Comparison of ENCODE assay signal across 19 cellular contexts in the genomic region with DNA sequence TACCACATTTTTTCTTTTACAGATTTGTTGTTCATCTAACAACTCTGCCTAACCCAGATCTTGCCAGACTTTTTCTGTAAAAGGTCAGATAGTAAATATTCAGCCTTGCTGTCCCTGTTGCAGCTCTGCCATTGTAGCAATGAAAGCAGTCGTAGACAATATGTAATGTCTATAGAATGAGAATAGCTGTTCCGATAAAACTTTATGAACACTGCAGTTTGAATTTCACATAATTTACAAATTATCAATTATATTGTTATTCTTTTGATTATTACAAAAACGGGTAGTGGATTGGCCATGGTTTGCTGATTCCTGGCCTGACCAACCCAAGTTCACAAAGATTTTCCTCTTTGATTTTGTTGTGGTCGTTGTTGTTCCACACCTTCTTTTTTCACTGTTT. TPM values are rescaled to one million over a fixed set of nuclear protein-coding genes. Genes with fewer than 3 reads are reported as not detected.
DNase-seq lines count a peak whose midpoint lies in the region; ATAC-seq and TF ChIP-seq lines count a peak whose summit lies in the region.
"Had no signal": no experiment of that assay in that cellular context is flagged by ENCODE, and none has a peak within 500 bp of the region (broad histone marks: within the 10 kb centered on the region; RNA-seq: fewer than 3 reads in every experiment).

No MANE protein-coding gene starts in this region.

- CTCF ChIA-PET in CD8-positive, alpha-beta T cell (lab: Charles Lee): no interaction called here
- CTCF ChIA-PET in naive thymus-derived CD4-positive, alpha-beta T cell (lab: Charles Lee): no interaction called here

- no peak for DNase-seq in CD8-positive, alpha-beta T cell
- no peak for DNase-seq in activated T-helper 2 cell treated with anti-CD3 and anti-CD28 coated beads, Interferon-gamma antibody, Interleukin-2, Interleukin-4, amounts not matched to agents 10 μg/mL and 5 μg/mL and 100 μg/mL, durations not matched to agents 14 hours and 24 hours and 36 hours (ENCODE audit: low spot score)
- no peak for DNase-seq in naive thymus-derived CD4-positive, alpha-beta T cell
- no peak for DNase-seq in NCI-H446 (lab: John Stamatoyannopoulos, UW)
- DNase-seq in stimulated activated naive CD4-positive, alpha-beta T cell (lab: John Stamatoyannopoulos, UW): no peak
- DNase-seq: activated naive CD4-positive, alpha-beta T cell treated with anti-CD3 and anti-CD28 coated beads for 36 hours; effector CD4-positive, alpha-beta T cell; hypothalamus; kidney glomerular epithelial cell; MM.1S; NCI-H2029; NCI-H510A; ovary; SIG-M5; stimulated activated CD4-positive, alpha-beta T cell treated with anti-CD3 and anti-CD28 coated beads, Interleukin-4, amount 100 ng/mL, for 24 hours; stimulated activated CD8-positive, alpha-beta memory T cell treated with anti-CD3 and anti-CD28 coated beads, Interleukin-4, amount 100 ng/mL, for 48 hours had no signal

- peaks cover 0 to 8% (median 0%) of the 10 kb centered on the region in 11 experiments; a peak in 2 of 22 replicates for H3K9me3 ChIP-seq in BLaER1 treated with 17β-estradiol and CSF1 and Interleukin-3, amounts not matched to agents 10 nM and 100 nM (replicated peaks in 1 of 11)
- no peaks in the 10 kb centered on the region for H3K9me3 ChIP-seq in CD8-positive, alpha-beta T cell (ENCODE audit: low read length)
- no peaks in the 10 kb centered on the region for H3K9me3 ChIP-seq in naive thymus-derived CD4-positive, alpha-beta T cell (ENCODE audit: control insufficient read depth in 2 of 3, low read length in 3 of 3)
- H3K9me3 ChIP-seq: ovary, tibial nerve had no signal

- peak overlapping the region; percentile 80 to 98 (median 90); a peak in 18 of 22 replicates for H3K4me2 ChIP-seq in BLaER1 treated with 17β-estradiol and CSF1 and Interleukin-3, amounts not matched to agents 10 nM and 100 nM

- TF ChIP-seq CTCF in CD8-positive, alpha-beta T cell (IDR thresholded peaks at IDR 0.05): no peak

- peaks cover 22 to 65% (median 28%) of the 10 kb centered on the region in 10 experiments for H3K4me1 ChIP-seq in BLaER1 treated with 17β-estradiol and CSF1 and Interleukin-3, amounts not matched to agents 10 nM and 100 nM
- H3K4me1 ChIP-seq in CD8-positive, alpha-beta T cell (ENCODE audit: insufficient read depth, low read length): peaks cover 37% of the 10 kb centered on the region
- peaks cover 9 to 19% of the 10 kb centered on the region in 2 donors for H3K4me1 ChIP-seq in naive thymus-derived CD4-positive, alpha-beta T cell (ENCODE audit: control insufficient read depth in 2 of 2, insufficient read depth in 2 of 2, low read length in 2 of 2)

- H3K27ac ChIP-seq in BLaER1 treated with 17β-estradiol and CSF1 and Interleukin-3, amounts not matched to agents 10 nM and 100 nM: no peak overlapping the region
- no peak overlapping the region for H3K27ac ChIP-seq in CD8-positive, alpha-beta T cell (ENCODE audit: low read depth, low read length)
- no peak overlapping the region for H3K27ac ChIP-seq in naive thymus-derived CD4-positive, alpha-beta T cell (ENCODE audit: low read depth, low read length)
- H3K27ac ChIP-seq: ovary, tibial nerve had no signal

- peak overlapping the region in 2 of 11 experiments; percentile 95 to 97; a peak in 2 of 22 replicates for H3K9ac ChIP-seq in BLaER1 treated with 17β-estradiol and CSF1 and Interleukin-3, amounts not matched to agents 10 nM and 100 nM

- peaks cover 0 to 6% (median 0%) of the 10 kb centered on the region in 11 experiments; a peak in 2 of 22 replicates for H3K27me3 ChIP-seq in BLaER1 treated with 17β-estradiol and CSF1 and Interleukin-3, amounts not matched to agents 10 nM and 100 nM
- H3K27me3 ChIP-seq in CD8-positive, alpha-beta T cell (ENCODE audit: insufficient read depth, low read length): no peaks in the 10 kb centered on the region
- H3K27me3 ChIP-seq in naive thymus-derived CD4-positive, alpha-beta T cell (ENCODE audit: control insufficient read depth in 2 of 2, insufficient read depth in 2 of 2, low read length in 2 of 2): no peaks in the 10 kb centered on the region
- H3K27me3 ChIP-seq: ovary, tibial nerve had no signal

- H3K36me3 ChIP-seq in BLaER1 treated with 17β-estradiol and CSF1 and Interleukin-3, amounts not matched to agents 10 nM and 100 nM: peaks cover 0 to 14% (median 11%) of the 10 kb centered on the region in 11 experiments; a peak in 10 of 22 replicates
- no peaks in the 10 kb centered on the region for H3K36me3 ChIP-seq in CD8-positive, alpha-beta T cell (ENCODE audit: insufficient read depth, low read length)
- H3K36me3 ChIP-seq in naive thymus-derived CD4-positive, alpha-beta T cell (ENCODE audit: control insufficient read depth in 2 of 3, insufficient read depth in 3 of 3, low read length in 3 of 3): no peaks in the 10 kb centered on the region
- H3K36me3 ChIP-seq: ovary, tibial nerve had no signal

- intact Hi-C loops in CD8-positive, alpha-beta T cell (cut with DNase I, micrococcal nuclease): no loop called here
- intact Hi-C loops in activated T-helper 2 cell treated with anti-CD3 and anti-CD28 coated beads, Interferon-gamma antibody, Interleukin-2, Interleukin-4, amounts not matched to agents 10 μg/mL and 5 μg/mL and 100 μg/mL, durations not matched to agents 14 hours and 24 hours and 36 hours (cut with micrococcal nuclease): no loop called here
- intact Hi-C loops in naive thymus-derived CD4-positive, alpha-beta T cell (cut with micrococcal nuclease): no loop called here

- POLR2A ChIA-PET in CD8-positive, alpha-beta T cell (lab: Charles Lee): no interaction called here
- POLR2A ChIA-PET in naive thymus-derived CD4-positive, alpha-beta T cell (lab: Charles Lee): no interaction called here

- peaks cover 47% of the 10 kb centered on the region for H3K4me1 Mint-ChIP-seq in CD8-positive, alpha-beta T cell (ENCODE audit: low read depth)
- H3K4me1 Mint-ChIP-seq in activated T-helper 2 cell treated with anti-CD3 and anti-CD28 coated beads, Interferon-gamma antibody, Interleukin-2, Interleukin-4, amounts not matched to agents 10 μg/mL and 5 μg/mL and 100 μg/mL, durations not matched to agents 14 hours and 24 hours and 36 hours (ENCODE audit: low read depth): peaks cover 36% of the 10 kb centered on the region
- H3K4me1 Mint-ChIP-seq in naive thymus-derived CD4-positive, alpha-beta T cell: peaks cover 40 to 61% (median 52%) of the 10 kb centered on the region in 7 donors

- no peaks in the 10 kb centered on the region for H3K27me3 Mint-ChIP-seq in CD8-positive, alpha-beta T cell (ENCODE audit: low read depth)
- no peaks in the 10 kb centered on the region for H3K27me3 Mint-ChIP-seq in activated T-helper 2 cell treated with anti-CD3 and anti-CD28 coated beads, Interferon-gamma antibody, Interleukin-2, Interleukin-4, amounts not matched to agents 10 μg/mL and 5 μg/mL and 100 μg/mL, durations not matched to agents 14 hours and 24 hours and 36 hours (ENCODE audit: low read depth)
- H3K27me3 Mint-ChIP-seq in naive thymus-derived CD4-positive, alpha-beta T cell: peaks cover 0 to 6% (median 0%) of the 10 kb centered on the region in 5 donors

- no peaks in the 10 kb centered on the region for H3K9me3 Mint-ChIP-seq in CD8-positive, alpha-beta T cell
- H3K9me3 Mint-ChIP-seq in activated T-helper 2 cell treated with anti-CD3 and anti-CD28 coated beads, Interferon-gamma antibody, Interleukin-2, Interleukin-4, amounts not matched to agents 10 μg/mL and 5 μg/mL and 100 μg/mL, durations not matched to agents 14 hours and 24 hours and 36 hours: no peaks in the 10 kb centered on the region
- H3K9me3 Mint-ChIP-seq in naive thymus-derived CD4-positive, alpha-beta T cell: no peaks in the 10 kb centered on the region
- H3K9me3 Mint-ChIP-seq: activated naive CD4-positive, alpha-beta T cell treated with anti-CD3 and anti-CD28 coated beads for 36 hours had no signal

- H3K4me3 ChIP-seq in BLaER1 treated with 17β-estradiol and CSF1 and Interleukin-3, amounts not matched to agents 10 nM and 100 nM: peak overlapping the region in 4 of 10 experiments; percentile 89 to 100 (median 97); a peak in 5 of 20 replicates
- no peak overlapping the region for H3K4me3 ChIP-seq in CD8-positive, alpha-beta T cell (ENCODE audit: low read depth, low read length)
- H3K4me3 ChIP-seq in naive thymus-derived CD4-positive, alpha-beta T cell (ENCODE audit: low read length): no peak overlapping the region
- H3K4me3 ChIP-seq: ovary, tibial nerve had no signal

- peak overlapping the region; percentile 90 for H3K4me3 Mint-ChIP-seq in CD8-positive, alpha-beta T cell
- peak overlapping the region; percentile 85 for H3K4me3 Mint-ChIP-seq in activated T-helper 2 cell treated with anti-CD3 and anti-CD28 coated beads, Interferon-gamma antibody, Interleukin-2, Interleukin-4, amounts not matched to agents 10 μg/mL and 5 μg/mL and 100 μg/mL, durations not matched to agents 14 hours and 24 hours and 36 hours (ENCODE audit: low read depth)
- peak overlapping the region; percentile 86 to 98 (median 95) for H3K4me3 Mint-ChIP-seq in naive thymus-derived CD4-positive, alpha-beta T cell

- ATAC-seq in CD8-positive, alpha-beta T cell: no peak
- ATAC-seq in naive thymus-derived CD4-positive, alpha-beta T cell: no peak
- no peak for ATAC-seq in GM18909 (IDR thresholded peaks at IDR 0.05; ENCODE audit: poor library complexity, unreplicated experiment)

- peaks cover 0 to 57% (median 6%) of the 10 kb centered on the region in 11 experiments; a peak in 6 of 22 replicates for H4K20me1 ChIP-seq in BLaER1 treated with 17β-estradiol and CSF1 and Interleukin-3, amounts not matched to agents 10 nM and 100 nM

- H3K36me3 Mint-ChIP-seq in CD8-positive, alpha-beta T cell: peaks cover 16% of the 10 kb centered on the region
- H3K36me3 Mint-ChIP-seq in activated T-helper 2 cell treated with anti-CD3 and anti-CD28 coated beads, Interferon-gamma antibody, Interleukin-2, Interleukin-4, amounts not matched to agents 10 μg/mL and 5 μg/mL and 100 μg/mL, durations not matched to agents 14 hours and 24 hours and 36 hours (ENCODE audit: low read depth): peaks cover 36% of the 10 kb centered on the region
- H3K36me3 Mint-ChIP-seq in naive thymus-derived CD4-positive, alpha-beta T cell: peaks cover 0 to 16% (median 5%) of the 10 kb centered on the region in 5 donors

- H3K27ac Mint-ChIP-seq in CD8-positive, alpha-beta T cell: peak overlapping the region; percentile 90
- H3K27ac Mint-ChIP-seq in activated T-helper 2 cell treated with anti-CD3 and anti-CD28 coated beads, Interferon-gamma antibody, Interleukin-2, Interleukin-4, amounts not matched to agents 10 μg/mL and 5 μg/mL and 100 μg/mL, durations not matched to agents 14 hours and 24 hours and 36 hours: peak overlapping the region; percentile 60
- H3K27ac Mint-ChIP-seq in naive thymus-derived CD4-positive, alpha-beta T cell: peak overlapping the region in 7 of 9 donors; percentile 12 to 93 (median 50)
- H3K27ac Mint-ChIP-seq: activated naive CD4-positive, alpha-beta T cell treated with anti-CD3 and anti-CD28 coated beads for 36 hours had no signal

RNA-seq across cellular contexts. Expression of gene LRRC37B, which starts 2.9 kb away (rescaled TPM):
- total RNA-seq in CD8-positive, alpha-beta T cell: 10 to 100 TPM; 80.1 to 88.3 TPM
- 34.3 and 40.9 TPM in 2 replicates for total RNA-seq in activated T-helper 2 cell treated with anti-CD3 and anti-CD28 coated beads, Interferon-gamma antibody, Interleukin-2, Interleukin-4, amounts not matched to agents 10 μg/mL and 5 μg/mL and 100 μg/mL, durations not matched to agents 14 hours and 24 hours and 36 hours
- 10 to 100 TPM; 42.1 to 69.9 (median 56.2) TPM for total RNA-seq in naive thymus-derived CD4-positive, alpha-beta T cell
- 10 to 100 TPM in 1 of 2 donors, 1 to 10 TPM in 1; 7.3 to 17.5 TPM for polyA plus RNA-seq in naive thymus-derived CD4-positive, alpha-beta T cell
